Comparison of ENCODE assay signal across 22 cellular contexts in the genomic region with DNA sequence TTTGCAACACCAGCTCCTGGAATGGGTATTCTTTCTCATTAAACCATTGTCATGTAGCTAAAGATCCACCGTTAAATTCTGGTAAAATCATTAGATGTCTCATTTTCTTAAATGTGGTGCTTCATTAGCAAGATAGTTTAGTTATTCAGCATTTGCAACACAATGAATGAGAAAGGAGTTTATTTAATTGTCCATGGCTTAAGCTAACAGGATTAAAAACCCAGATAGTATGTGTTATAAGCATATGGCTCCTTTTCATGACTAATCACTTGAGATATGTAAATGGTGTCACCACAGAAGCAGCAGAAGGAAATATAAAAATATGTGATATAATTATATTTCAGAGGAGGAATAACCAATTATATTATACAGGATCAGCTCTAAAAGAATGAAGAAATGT.
A peak's percentile ranks its signal among the peaks of the same experiment; 100 is the strongest.
DNase-seq lines count a peak whose midpoint lies in the region; ATAC-seq, FAIRE-seq and TF ChIP-seq lines count a peak whose summit lies in the region.
"Had no signal": no experiment of that assay in that cellular context is flagged by ENCODE, and none has a peak within 500 bp of the region (broad histone marks: within the 10 kb centered on the region; RNA-seq: fewer than 3 reads in every experiment).

No MANE protein-coding gene starts in this region.

- DNase-seq in A549 (ENCODE audit: low read depth in 1 of 2, low spot score in 1 of 2) (no peak), EH (ENCODE audit: low read depth) (peak; percentile 25), NCI-H82 (lab: John Stamatoyannopoulos, UW) (peak; percentile 87), glutamatergic neuron (no peak), Caco-2 (no peak), NOMO-1 (lab: John Stamatoyannopoulos, UW; ENCODE audit: unreplicated experiment in 2 of 2) (no peak)
- no peak for DNase-seq in central memory CD4-positive, alpha-beta T cell
- DNase-seq: CD4-positive, alpha-beta memory T cell; DMS53; EL; GF-D8; H9; NCI-H1092; NCI-H1436; NCI-H2029; NCI-H526 treated with DMSO at 0.1 percent for 48 hours; SIG-M5; T-helper 1 cell had no signal

- H3K4me1 Mint-ChIP-seq in glutamatergic neuron (ENCODE audit: low read depth, unreplicated experiment) (peaks cover 24% of the 10 kb centered on the region), Caco-2 (ENCODE audit: low read depth, unreplicated experiment) (no peaks in the 10 kb centered on the region)

- BruUV-seq in Caco-2 (replicated peaks; lab: Mats Ljungman, UMichigan), result no TSS peak

- TF ChIP-seq RAD21 in A549 (conservative IDR thresholded peaks at IDR 0.05 in 1 of 2, IDR thresholded peaks at IDR 0.05 in 1 of 2), result no peak

- no peaks in the 10 kb centered on the region for H3K27me3 ChIP-seq in Caco-2 (replicated peaks; ENCODE audit: control insufficient read depth, insufficient read depth, low read length)
- H3K27me3 ChIP-seq: BLaER1 had no signal

- H3K27ac Mint-ChIP-seq in glutamatergic neuron (ENCODE audit: unreplicated experiment) (peak overlapping the region; percentile 89), Caco-2 (ENCODE audit: unreplicated experiment) (no peak overlapping the region)
- H3K27ac Mint-ChIP-seq: CD4-positive, alpha-beta memory T cell; H9 had no signal

- no peak for TF ChIP-seq EP300 in A549 (IDR thresholded peaks at IDR 0.05)

- H3K4me1 ChIP-seq in A549, result peaks cover 2% of the 10 kb centered on the region
- no peaks in the 10 kb centered on the region for H3K4me1 ChIP-seq in Caco-2
- H3K4me1 ChIP-seq: BLaER1 had no signal

- ATAC-seq in A549, result no peak
- ATAC-seq: K562 had no signal

- no peak for TF ChIP-seq POLR2A in A549 (IDR thresholded peaks at IDR 0.05; ENCODE audit: low read length)

- intact Hi-C loops in Caco-2 (cut with micrococcal nuclease; ENCODE audit: unreplicated experiment), result no loop called here

- POLR2A ChIA-PET in A549 (lab: Yijun Ruan, JAX) (no interaction called here), Caco-2 (lab: Charles Lee) (no interaction called here)

- H3K4me3 Mint-ChIP-seq in glutamatergic neuron (ENCODE audit: unreplicated experiment) (peak overlapping the region; percentile 61), Caco-2 (ENCODE audit: unreplicated experiment) (no peak overlapping the region)
- H3K4me3 Mint-ChIP-seq: CD4-positive, alpha-beta memory T cell; H9 had no signal

- TF ChIP-seq CTCF in A549 (IDR thresholded peaks at IDR 0.05) (no peak), glutamatergic neuron (IDR thresholded peaks at IDR 0.05; ENCODE audit: partially characterized antibody, unreplicated experiment) (no peak), Caco-2 (IDR thresholded peaks at IDR 0.05; ENCODE audit: insufficient read depth in 1 of 2, low read depth in 1 of 2, low read length in 1 of 2, severe bottlenecking in 1 of 2, unreplicated experiment in 1 of 2) (no peak)

- FAIRE-seq in A549 (lab: Jason Lieb, UNC), result peak; percentile 79
- FAIRE-seq: A204.1, GM19239, K562 had no signal

- H3K27me3 Mint-ChIP-seq in glutamatergic neuron (ENCODE audit: unreplicated experiment) (peaks cover 8% of the 10 kb centered on the region), Caco-2 (ENCODE audit: insufficient read depth, unreplicated experiment) (no peaks in the 10 kb centered on the region)

- H3K9me3 ChIP-seq in A549 (no peaks in the 10 kb centered on the region), Caco-2 (no peaks in the 10 kb centered on the region)
- H3K9me3 ChIP-seq: BLaER1 had no signal

- H3K36me3 ChIP-seq in Caco-2 (ENCODE audit: control insufficient read depth, insufficient read depth, low read length), result no peaks in the 10 kb centered on the region
- H3K36me3 ChIP-seq: BLaER1 had no signal

- no peak overlapping the region for H3K4me2 ChIP-seq in A549
- H3K4me2 ChIP-seq: BLaER1 had no signal

- no peaks in the 10 kb centered on the region for H3K36me3 Mint-ChIP-seq in glutamatergic neuron (ENCODE audit: unreplicated experiment)
- H3K36me3 Mint-ChIP-seq in Caco-2 (ENCODE audit: insufficient read depth, unreplicated experiment), result no peaks in the 10 kb centered on the region
- H3K36me3 Mint-ChIP-seq: CD4-positive, alpha-beta memory T cell had no signal

- CTCF ChIA-PET in A549 (lab: Yijun Ruan, JAX), result no interaction called here
- CTCF ChIA-PET in Caco-2 (lab: Charles Lee), result no interaction called here

- peaks cover 10% of the 10 kb centered on the region for H3K9me3 Mint-ChIP-seq in glutamatergic neuron (ENCODE audit: unreplicated experiment)
- H3K9me3 Mint-ChIP-seq in Caco-2 (ENCODE audit: unreplicated experiment), result no peaks in the 10 kb centered on the region
- H3K9me3 Mint-ChIP-seq: H9 had no signal

- no peak overlapping the region for H3K27ac ChIP-seq in A549
- H3K27ac ChIP-seq: BLaER1 had no signal

- WGBS in A549 (ENCODE audit: missing lambda C conversion rate), result 71% methylated on average over 1 of the region's 1 CpG

- no peak overlapping the region for H3K4me3 ChIP-seq in A549
- no peak overlapping the region for H3K4me3 ChIP-seq in Caco-2 (ENCODE audit: low read depth, low read length)
- H3K4me3 ChIP-seq: BLaER1, K562 had no signal

TF ChIP-seq in A549, 52 proteins besides CTCF, POLR2A, EP300 and RAD21:
- no peak for TF ChIP-seq ZNF302 (CRISPR knock-in tag; IDR thresholded peaks at IDR 0.05)
- TF ChIP-seq FOSL2 (IDR thresholded peaks at IDR 0.05), result no peak
- TF ChIP-seq FOSL2 (CRISPR knock-in tag; IDR thresholded peaks at IDR 0.05), result no peak
- TF ChIP-seq JUN (IDR thresholded peaks at IDR 0.05), result no peak
- TF ChIP-seq ZSCAN20 (CRISPR knock-in tag; IDR thresholded peaks at IDR 0.05), result no peak
- no peak for TF ChIP-seq RARB (CRISPR knock-in tag; IDR thresholded peaks at IDR 0.05)
- TF ChIP-seq ZFP36 (IDR thresholded peaks at IDR 0.05; ENCODE audit: borderline replicate concordance, partially characterized antibody), result no peak
- TF ChIP-seq SREBF2 (IDR thresholded peaks at IDR 0.05), result no peak
- no peak for TF ChIP-seq KDM5A (IDR thresholded peaks at IDR 0.05)
- no peak for TF ChIP-seq CHD2 (IDR thresholded peaks at IDR 0.05; ENCODE audit: low read length, partially characterized antibody)
- TF ChIP-seq, protein P1, sequence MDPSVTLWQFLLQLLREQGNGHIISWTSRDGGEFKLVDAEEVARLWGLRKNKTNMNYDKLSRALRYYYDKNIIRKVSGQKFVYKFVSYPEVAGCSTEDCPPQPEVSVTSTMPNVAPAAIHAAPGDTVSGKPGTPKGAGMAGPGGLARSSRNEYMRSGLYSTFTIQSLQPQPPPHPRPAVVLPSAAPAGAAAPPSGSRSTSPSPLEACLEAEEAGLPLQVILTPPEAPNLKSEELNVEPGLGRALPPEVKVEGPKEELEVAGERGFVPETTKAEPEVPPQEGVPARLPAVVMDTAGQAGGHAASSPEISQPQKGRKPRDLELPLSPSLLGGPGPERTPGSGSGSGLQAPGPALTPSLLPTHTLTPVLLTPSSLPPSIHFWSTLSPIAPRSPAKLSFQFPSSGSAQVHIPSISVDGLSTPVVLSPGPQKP (IDR thresholded peaks at IDR 0.05; ENCODE audit: low read depth, low read length), result no peak
- no peak for TF ChIP-seq BHLHE40 (IDR thresholded peaks at IDR 0.05; ENCODE audit: low read depth, low read length)
- TF ChIP-seq SMC3 (IDR thresholded peaks at IDR 0.05), result no peak
- TF ChIP-seq, protein P2, sequence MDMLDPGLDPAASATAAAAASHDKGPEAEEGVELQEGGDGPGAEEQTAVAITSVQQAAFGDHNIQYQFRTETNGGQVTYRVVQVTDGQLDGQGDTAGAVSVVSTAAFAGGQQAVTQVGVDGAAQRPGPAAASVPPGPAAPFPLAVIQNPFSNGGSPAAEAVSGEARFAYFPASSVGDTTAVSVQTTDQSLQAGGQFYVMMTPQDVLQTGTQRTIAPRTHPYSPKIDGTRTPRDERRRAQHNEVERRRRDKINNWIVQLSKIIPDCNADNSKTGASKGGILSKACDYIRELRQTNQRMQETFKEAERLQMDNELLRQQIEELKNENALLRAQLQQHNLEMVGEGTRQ (IDR thresholded peaks at IDR 0.05), result no peak
- no peak for TF ChIP-seq TFCP2L1 (CRISPR knock-in tag; IDR thresholded peaks at IDR 0.05)
- TF ChIP-seq HOXA7 (CRISPR knock-in tag; IDR thresholded peaks at IDR 0.05), result no peak

Comparison
In these comparisons a context has a peak if more than half of its experiments do, and no peak if none do; other contexts are left out.
1. DNase-seq: peak in EH (single experiment) and NCI-H82 (single experiment); none in A549 (0 of 2), glutamatergic neuron (single experiment), Caco-2 (0 of 2), central memory CD4-positive, alpha-beta T cell (single experiment) and NOMO-1 (0 of 2).